ENCODE assay signal across 8 cellular contexts in genomic region chr4:87423313-87424031, GRCh38. TPM values are rescaled to one million over a fixed set of nuclear protein-coding genes. Genes with fewer than 3 reads are reported as not detected.
DNase-seq lines count a peak whose midpoint lies in the region; ATAC-seq and TF ChIP-seq lines count a peak whose summit lies in the region.

No MANE protein-coding gene starts in this region.

- H3K27ac ChIP-seq in SK-N-MC, result peak overlapping the region; percentile 88; the same call in 1 of the 2 replicates

- CTCF ChIA-PET in BJ (lab: Yijun Ruan, JAX), result no interaction called here

- H3K9me3 ChIP-seq in SK-N-MC (ENCODE audit: low read depth, low read length), result no peaks in the 10 kb centered on the region

- no peak for DNase-seq in BJ (ENCODE audit: low read depth)
- DNase-seq in H4 (ENCODE audit: low spot score), result peak; percentile 8
- DNase-seq in SK-N-MC (ENCODE audit: low read depth, low spot score), result no peak
- no peak for DNase-seq in fibroblast of pulmonary artery (ENCODE audit: low read depth)
- peak; percentile 35 for DNase-seq in renal cortical epithelial cell (ENCODE audit: low read depth)
- DNase-seq in NK-92 (lab: John Stamatoyannopoulos, UW; ENCODE audit: unreplicated experiment), result no peak
- no peak for DNase-seq in stimulated activated CD4-positive, alpha-beta T cell treated with anti-CD3 and anti-CD28 coated beads, Interleukin-4, amount 100 ng/mL, for 4 hours

- TF ChIP-seq CTCF in BJ (IDR thresholded peaks at IDR 0.05; ENCODE audit: insufficient read depth, low read depth, low read length), result no peak
- no peak for TF ChIP-seq CTCF in fibroblast of pulmonary artery (IDR thresholded peaks at IDR 0.05; ENCODE audit: low read length, missing control alignments)

- H3K36me3 ChIP-seq in BJ (ENCODE audit: control insufficient read depth, insufficient read depth, low read length), result no peaks in the 10 kb centered on the region
- H3K36me3 ChIP-seq in SK-N-MC (ENCODE audit: insufficient read depth, low read length), result no peaks in the 10 kb centered on the region; the same call in 1 of the 2 replicates

- POLR2A ChIA-PET in BJ (lab: Charles Lee), result no interaction called here

- no peaks in the 10 kb centered on the region for H3K27me3 ChIP-seq in BJ (ENCODE audit: control insufficient read depth, insufficient read depth, low read length)

- H3K9ac ChIP-seq in SK-N-MC (ENCODE audit: insufficient read length), result peak overlapping the region; percentile 86

- no peak for ATAC-seq in HG03460 (IDR thresholded peaks at IDR 0.05; ENCODE audit: unreplicated experiment)

- H3K4me3 ChIP-seq in BJ (ENCODE audit: low read depth, low read length) (peak overlapping the region; percentile 77), SK-N-MC (peak overlapping the region; percentile 89), fibroblast of pulmonary artery (replicated peaks; ENCODE audit: low read depth, low read length) (peak overlapping the region; percentile 87)

RNA-seq across cellular contexts. Expression of gene NUDT9, which starts 1.1 kb away (rescaled TPM):
- 12.0 and 21.0 TPM in 2 replicates for polyA plus RNA-seq in BJ (2011; rRNA removed)
- polyA minus RNA-seq in BJ (2011; rRNA and poly(A)+ RNA removed), result 5.3 and 6.2 TPM in 2 replicates
- 12.6 and 16.0 TPM in 2 replicates for total RNA-seq in H4 (2014; rRNA removed; shearing (Covaris generic))
- 16.3 and 44.1 TPM in 2 replicates for total RNA-seq in renal cortical epithelial cell

RNA-seq across cellular contexts. Expression of gene HSD17B11, which starts 32.5 kb away (rescaled TPM):
- polyA plus RNA-seq in BJ (2011; rRNA removed), result 11.2 and 30.8 TPM in 2 replicates
- polyA minus RNA-seq in BJ (2011; rRNA and poly(A)+ RNA removed), result 6.8 and 6.9 TPM in 2 replicates
- total RNA-seq in H4 (2014; rRNA removed; shearing (Covaris generic)), result 34.8 and 37.3 TPM in 2 replicates
- total RNA-seq in renal cortical epithelial cell, result 31.6 and 34.0 TPM in 2 replicates

Comparison
In these comparisons a context has a peak if more than half of its experiments do, and no peak if none do; other contexts are left out.
1. DNase-seq: peak in H4 (single experiment) and renal cortical epithelial cell (single experiment); none in BJ (single experiment), SK-N-MC (single experiment), fibroblast of pulmonary artery (single experiment), NK-92 (single experiment) and stimulated activated CD4-positive, alpha-beta T cell treated with anti-CD3 and anti-CD28 coated beads, Interleukin-4, amount 100 ng/mL, for 4 hours (0 of 2).
2. Peak in every context shown above with its lines, with median percentiles within 50 percentile points of each other: H3K4me3 ChIP-seq.